In genomic region chr1:8629241-8630091, GRCh38 we compare ENCODE assay signal across 8 cellular contexts.
DNase-seq lines count a peak whose midpoint lies in the region; ATAC-seq and TF ChIP-seq lines count a peak whose summit lies in the region.

No MANE protein-coding gene starts in this region.

- peaks cover 47% of the 10 kb centered on the region for H3K4me1 Mint-ChIP-seq in Caco-2 (ENCODE audit: low read depth, unreplicated experiment)

- POLR2A ChIA-PET in Caco-2 (lab: Charles Lee), result no interaction called here

- H3K36me3 Mint-ChIP-seq in Caco-2 (ENCODE audit: insufficient read depth, unreplicated experiment), result peaks cover 9% of the 10 kb centered on the region

- ATAC-seq in GM19351 (IDR thresholded peaks at IDR 0.05; ENCODE audit: unreplicated experiment) (peak; percentile 81), HG03196 (IDR thresholded peaks at IDR 0.05; ENCODE audit: unreplicated experiment) (peak; percentile 64), upper lobe of right lung (peak; percentile 80)

- no peaks in the 10 kb centered on the region for H3K36me3 ChIP-seq in Caco-2 (ENCODE audit: control insufficient read depth, insufficient read depth, low read length)
- H3K36me3 ChIP-seq in cardiac muscle cell, result no peaks in the 10 kb centered on the region
- H3K36me3 ChIP-seq in upper lobe of right lung, result no peaks in the 10 kb centered on the region
- no peaks in the 10 kb centered on the region for H3K36me3 ChIP-seq in adrenal gland (replicated peaks in 1 of 2)

- no peak for TF ChIP-seq CTCF in Caco-2 (IDR thresholded peaks at IDR 0.05; ENCODE audit: insufficient read depth in 1 of 2, low read depth in 1 of 2, low read length in 1 of 2, severe bottlenecking in 1 of 2, unreplicated experiment in 1 of 2)
- no peak for TF ChIP-seq CTCF in cardiac muscle cell (IDR thresholded peaks at IDR 0.05; ENCODE audit: low read depth, low read length)
- no peak for TF ChIP-seq CTCF in upper lobe of right lung (IDR thresholded peaks at IDR 0.05)
- no peak for TF ChIP-seq CTCF in adrenal gland (IDR thresholded peaks at IDR 0.05)

- intact Hi-C loops in Caco-2 (cut with micrococcal nuclease; ENCODE audit: unreplicated experiment) (loop anchor here (5.0 kb wide), 3 partner anchors 43 to 73 kb away; no protein-coding TSS in a partner anchor), upper lobe of right lung (cut with DNase I) (no loop called here), adrenal gland (cut with DNase I) (no loop called here)

- peak overlapping the region; percentile 9 for H3K27ac Mint-ChIP-seq in Caco-2 (ENCODE audit: unreplicated experiment)

- H3K27ac ChIP-seq in cardiac muscle cell, result peak overlapping the region; percentile 85
- H3K27ac ChIP-seq in upper lobe of right lung, result no peak overlapping the region
- H3K27ac ChIP-seq in adrenal gland, result peak overlapping the region in 2 of 5 donors; percentile 7 to 60

- no peaks in the 10 kb centered on the region for H3K9me3 ChIP-seq in Caco-2
- H3K9me3 ChIP-seq in cardiac muscle cell (ENCODE audit: low read depth), result no peaks in the 10 kb centered on the region
- no peaks in the 10 kb centered on the region for H3K9me3 ChIP-seq in upper lobe of right lung
- H3K9me3 ChIP-seq in adrenal gland (replicated peaks in 1 of 3), result no peaks in the 10 kb centered on the region

- H3K27me3 ChIP-seq in Caco-2 (replicated peaks; ENCODE audit: control insufficient read depth, insufficient read depth, low read length), result no peaks in the 10 kb centered on the region
- no peaks in the 10 kb centered on the region for H3K27me3 ChIP-seq in cardiac muscle cell
- no peaks in the 10 kb centered on the region for H3K27me3 ChIP-seq in upper lobe of right lung
- H3K27me3 ChIP-seq in adrenal gland, result no peaks in the 10 kb centered on the region

- WGBS in adrenal gland, 4 donors, result 65 to 70% (median 68%) methylated on average over 7 of the region's 7 CpGs

- no peak overlapping the region for H3K4me3 ChIP-seq in Caco-2 (ENCODE audit: low read depth, low read length)
- H3K4me3 ChIP-seq in cardiac muscle cell, result no peak overlapping the region
- no peak overlapping the region for H3K4me3 ChIP-seq in upper lobe of right lung
- no peak overlapping the region for H3K4me3 ChIP-seq in adrenal gland

- H3K4me1 ChIP-seq in Caco-2 (peaks cover 56% of the 10 kb centered on the region), cardiac muscle cell (ENCODE audit: low read depth) (peaks cover 59% of the 10 kb centered on the region), upper lobe of right lung (peaks cover 39% of the 10 kb centered on the region), adrenal gland (replicated peaks in 1 of 2) (peaks cover 0 to 29% of the 10 kb centered on the region in 2 donors)

- H3K9me3 Mint-ChIP-seq in Caco-2 (ENCODE audit: unreplicated experiment), result no peaks in the 10 kb centered on the region

- no peak for DNase-seq in Caco-2
- DNase-seq in RPMI8226, result peak; percentile 51
- DNase-seq in cardiac muscle cell (ENCODE audit: low read depth in 1 of 2, low spot score in 1 of 2), result peak; percentile 42 to 45
- DNase-seq in upper lobe of right lung, result no peak
- DNase-seq in NCI-H1930 (lab: John Stamatoyannopoulos, UW), result no peak
- DNase-seq in adrenal gland, result no peak

- no peak for TF ChIP-seq POLR2A in adrenal gland (IDR thresholded peaks at IDR 0.05)

- H3K4me3 Mint-ChIP-seq in Caco-2 (ENCODE audit: unreplicated experiment), result no peak overlapping the region

- CTCF ChIA-PET in Caco-2 (lab: Charles Lee), result no interaction called here

- H3K27me3 Mint-ChIP-seq in Caco-2 (ENCODE audit: insufficient read depth, unreplicated experiment), result no peaks in the 10 kb centered on the region

- BruUV-seq in Caco-2 (replicated peaks; lab: Mats Ljungman, UMichigan), result no TSS peak

Comparison
In these comparisons a context has a peak if more than half of its experiments do, and no peak if none do; other contexts are left out.
1. DNase-seq: peak in RPMI8226 (single experiment) and cardiac muscle cell (2 of 2); none in Caco-2 (0 of 2), upper lobe of right lung (single experiment), NCI-H1930 (0 of 2) and adrenal gland (0 of 7).
2. Peak in every context shown above with its lines, with median percentiles within 50 percentile points of each other: ATAC-seq.